In genomic region chr11:108580645-108581044, GRCh38 we compare ENCODE assay signal across 7 cellular contexts.
"Had no signal": no experiment of that assay in that cellular context is flagged by ENCODE, and none has a peak within 500 bp of the region (broad histone marks: within the 10 kb centered on the region; RNA-seq: fewer than 3 reads in every experiment).

No MANE protein-coding gene starts in this region.

- H3K4me3 ChIP-seq: K562 had no signal

- H3K27ac Mint-ChIP-seq: IgD-negative memory B cell had no signal

- H3K4me1 Mint-ChIP-seq: IgD-negative memory B cell had no signal

- H3K36me3 Mint-ChIP-seq: IgD-negative memory B cell had no signal

- H3K27ac ChIP-seq: HL-60 had no signal

- DNase-seq: IMR-90, KBM-7, KG1 had no signal

- H3K4me3 Mint-ChIP-seq: IgD-negative memory B cell had no signal

- FAIRE-seq: HTR-8/SVneo, K562 had no signal

- ATAC-seq: K562 had no signal
